ENCODE assay signal across 35 cellular contexts in the genomic region with DNA sequence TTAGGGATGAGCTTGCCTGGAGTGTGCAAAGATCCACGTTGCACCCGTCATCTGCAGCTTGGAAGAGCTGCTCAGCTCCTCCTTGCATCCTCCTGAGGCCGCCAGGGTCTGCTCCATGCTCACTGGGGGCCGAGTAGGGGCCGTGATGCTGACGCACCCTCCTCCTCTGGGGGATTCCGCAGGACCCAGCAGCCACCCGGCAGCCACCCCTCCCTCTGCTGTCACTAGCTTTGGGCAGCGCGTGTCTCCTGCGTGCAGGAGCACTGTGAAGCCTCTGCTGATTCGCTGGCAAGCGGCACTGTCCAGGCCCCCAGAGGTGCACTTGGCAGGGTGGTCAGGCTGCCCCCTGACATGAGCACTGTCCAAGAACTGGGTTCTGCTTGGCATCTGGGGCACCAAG.
"Had no signal": no experiment of that assay in that cellular context is flagged by ENCODE, and none has a peak within 500 bp of the region (broad histone marks: within the 10 kb centered on the region; RNA-seq: fewer than 3 reads in every experiment).

No MANE protein-coding gene starts in this region.

- H3K9ac ChIP-seq: KMS-11, SK-N-SH had no signal

- H3K4me3 ChIP-seq: adrenal gland, Peyer's patch, SJSA1 had no signal

- H3K9me3 ChIP-seq: adrenal gland, Peyer's patch, SJSA1, SK-N-SH had no signal

- H3K9me3 Mint-ChIP-seq: activated CD8-positive, alpha-beta T cell treated with anti-CD3 and anti-CD28 coated beads for 36 hours; activated naive CD4-positive, alpha-beta T cell treated with anti-CD3 and anti-CD28 coated beads for 36 hours; activated naive CD4-positive, alpha-beta T cell treated with anti-CD3 and anti-CD28 coated beads, Interleukin-2, amount 50 U/mL, for 72 hours; activated T-cell treated with anti-CD3 and anti-CD28 coated beads, Interleukin-2, amount 50 U/mL, for 24 hours; activated T-helper 2 cell treated with anti-CD3 and anti-CD28 coated beads, Interferon-gamma antibody, Interleukin-2, Interleukin-4, amounts not matched to agents 10 μg/mL and 5 μg/mL and 100 μg/mL, durations not matched to agents 14 hours and 24 hours and 36 hours; central memory CD8-positive, alpha-beta T cell; T-helper 1 cell treated with Interleukin-12 subunit alpha and Interleukin-12 subunit beta and Interleukin-4 antibody, amounts not matched to agents 30 μg/mL and 1 μg/mL, for 36 hours; T-helper 2 cell treated with Interferon-gamma antibody and Interleukin-4, amounts not matched to agents 5 μg/mL and 100 μg/mL, for 36 hours had no signal

- H3K27ac ChIP-seq: adrenal gland, brain microvascular endothelial cell, KMS-11, Peyer's patch, SJSA1, VCaP had no signal

- DNase-seq: activated CD4-positive, alpha-beta T cell treated with anti-CD3 and anti-CD28 coated beads for 1 hour; activated CD4-positive, alpha-beta T cell treated with anti-CD3 and anti-CD28 coated beads for 48 hours; activated CD4-positive, CD25-positive, alpha-beta regulatory T cell; activated CD8-positive, alpha-beta T cell treated with anti-CD3 and anti-CD28 coated beads for 36 hours; activated gamma-delta T cell; activated naive CD4-positive, alpha-beta T cell treated with anti-CD3 and anti-CD28 coated beads for 36 hours; activated T-cell treated with anti-CD3 and anti-CD28 coated beads, Interleukin-2, amount 50 U/mL, for 24 hours; adrenal gland; anterior cingulate cortex; brain microvascular endothelial cell; MM.1S; NCI-H1092 treated with DMSO at 0.1 percent for 48 hours; NCI-H1417; NCI-H146; NCI-H187; NCI-H2107; NCI-H2171; NCI-H2227 treated with DMSO at 0.1 percent for 48 hours; NCI-H446; NCI-H510A treated with DMSO at 0.1 percent for 48 hours; NCI-H69; NK-92 treated with Interleukin-12 subunit alpha and Interleukin-12 subunit beta, amount 100 ng/mL, for 24 hours; PC-3; Peyer's patch; RPMI8226; SHP77 treated with DMSO at 0.1 percent for 48 hours; SK-N-SH had no signal

- ATAC-seq: activated CD8-positive, alpha-beta T cell treated with anti-CD3 and anti-CD28 coated beads for 36 hours; activated naive CD4-positive, alpha-beta T cell treated with anti-CD3 and anti-CD28 coated beads, Interleukin-2, amount 50 U/mL, for 72 hours; PC-3 had no signal

- H3K27ac Mint-ChIP-seq: activated CD8-positive, alpha-beta T cell treated with anti-CD3 and anti-CD28 coated beads for 36 hours; activated naive CD4-positive, alpha-beta T cell treated with anti-CD3 and anti-CD28 coated beads for 36 hours; activated T-cell treated with anti-CD3 and anti-CD28 coated beads, Interleukin-2, amount 50 U/mL, for 24 hours; activated T-helper 2 cell treated with anti-CD3 and anti-CD28 coated beads, Interferon-gamma antibody, Interleukin-2, Interleukin-4, amounts not matched to agents 10 μg/mL and 5 μg/mL and 100 μg/mL, durations not matched to agents 14 hours and 24 hours and 36 hours; T-helper 1 cell treated with Interleukin-12 subunit alpha and Interleukin-12 subunit beta and Interleukin-4 antibody, amounts not matched to agents 30 μg/mL and 1 μg/mL, for 36 hours; T-helper 2 cell treated with Interferon-gamma antibody and Interleukin-4, amounts not matched to agents 5 μg/mL and 100 μg/mL, for 36 hours had no signal

- H3K4me1 Mint-ChIP-seq: central memory CD8-positive, alpha-beta T cell had no signal

- H3K27me3 Mint-ChIP-seq: activated CD8-positive, alpha-beta T cell treated with anti-CD3 and anti-CD28 coated beads for 36 hours; activated T-cell treated with anti-CD3 and anti-CD28 coated beads, Interleukin-2, amount 50 U/mL, for 24 hours; central memory CD8-positive, alpha-beta T cell had no signal

- H3K36me3 ChIP-seq: brain microvascular endothelial cell had no signal

- H3K4me3 Mint-ChIP-seq: activated CD8-positive, alpha-beta T cell treated with anti-CD3 and anti-CD28 coated beads for 36 hours; activated naive CD4-positive, alpha-beta T cell treated with anti-CD3 and anti-CD28 coated beads for 36 hours; activated T-cell treated with anti-CD3 and anti-CD28 coated beads, Interleukin-2, amount 50 U/mL, for 24 hours; central memory CD8-positive, alpha-beta T cell; T-helper 1 cell treated with Interleukin-12 subunit alpha and Interleukin-12 subunit beta and Interleukin-4 antibody, amounts not matched to agents 30 μg/mL and 1 μg/mL, for 36 hours; T-helper 2 cell treated with Interferon-gamma antibody and Interleukin-4, amounts not matched to agents 5 μg/mL and 100 μg/mL, for 36 hours had no signal

- H3K4me2 ChIP-seq: KMS-11, SK-N-SH had no signal

- H3K27me3 ChIP-seq: adrenal gland, brain microvascular endothelial cell, Peyer's patch, SJSA1 had no signal

- H3K4me1 ChIP-seq: Peyer's patch, SJSA1 had no signal
